ENCODE assay signal across 20 cellular contexts in the genomic region with DNA sequence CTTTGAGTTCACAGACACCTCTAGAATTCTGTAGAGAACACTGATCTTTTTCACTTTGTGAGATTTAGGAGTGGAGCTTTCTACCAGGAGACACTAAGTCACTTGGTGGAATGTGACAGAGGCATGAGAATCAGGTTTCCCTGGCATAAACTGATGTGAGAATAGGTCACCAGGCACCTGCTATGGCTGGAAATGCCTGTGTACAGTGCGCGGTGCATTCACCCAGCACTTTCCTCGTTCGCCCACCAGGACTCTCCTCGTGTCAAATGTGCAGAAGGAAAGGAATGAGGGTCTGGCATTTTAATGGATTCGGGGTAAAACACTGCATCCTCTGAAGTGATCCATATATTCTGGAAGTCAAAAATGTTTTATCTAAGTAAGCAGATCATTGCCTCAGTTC.
"Had no signal": no experiment of that assay in that cellular context is flagged by ENCODE, and none has a peak within 500 bp of the region (broad histone marks: within the 10 kb centered on the region; RNA-seq: fewer than 3 reads in every experiment).

No MANE protein-coding gene starts in this region.

- H3K27me3 ChIP-seq: thyroid gland, vagina had no signal

- H3K4me1 Mint-ChIP-seq: memory B cell, natural killer cell had no signal

- H3K9me3 ChIP-seq: lower lobe of right lung, thyroid gland, upper lobe of right lung, vagina had no signal

- H3K9me3 Mint-ChIP-seq: dendritic cell treated with granulocyte-macrophage colony-stimulating factor and Interleukin-4, amounts not matched to agents 40 ng/mL and 50 ng/mL, for 4 days; effector memory CD8-positive, alpha-beta T cell; immature natural killer cell; mesothelial cell of epicardium; natural killer cell had no signal

- H3K36me3 Mint-ChIP-seq: immature natural killer cell, memory B cell, mesothelial cell of epicardium, natural killer cell had no signal

- H3K4me3 ChIP-seq: esophagus squamous epithelium, left ventricle myocardium inferior, lower lobe of right lung, thyroid gland, upper lobe of right lung, vagina had no signal

- H3K4me1 ChIP-seq: foreskin keratinocyte, left ventricle myocardium inferior, lower lobe of right lung, thyroid gland, upper lobe of right lung, vagina had no signal

- H3K27ac Mint-ChIP-seq: dendritic cell treated with granulocyte-macrophage colony-stimulating factor and Interleukin-4, amounts not matched to agents 40 ng/mL and 50 ng/mL, for 4 days; effector memory CD8-positive, alpha-beta T cell; immature natural killer cell; memory B cell; mesothelial cell of epicardium; natural killer cell had no signal

- DNase-seq: effector memory CD8-positive, alpha-beta T cell; esophagus squamous epithelium; foreskin keratinocyte; immature natural killer cell; left ventricle myocardium inferior; lower lobe of right lung; natural killer cell; posterior cingulate gyrus; right cardiac atrium; small intestine; stimulated activated CD4-positive, alpha-beta T cell treated with anti-CD3 and anti-CD28 coated beads, Interleukin-2, amount 100 ng/mL, for 48 hours; stimulated activated naive CD4-positive, alpha-beta T cell treated with Interleukin-2 at 50 U/mL for 16 hours; thyroid gland; upper lobe of right lung had no signal

- H3K4me3 Mint-ChIP-seq: dendritic cell treated with granulocyte-macrophage colony-stimulating factor and Interleukin-4, amounts not matched to agents 40 ng/mL and 50 ng/mL, for 4 days; effector memory CD8-positive, alpha-beta T cell; immature natural killer cell; memory B cell; mesothelial cell of epicardium; natural killer cell had no signal

- ATAC-seq: effector memory CD8-positive, alpha-beta T cell; foreskin keratinocyte; lower lobe of right lung; natural killer cell; upper lobe of right lung had no signal

- H3K27ac ChIP-seq: esophagus squamous epithelium, foreskin keratinocyte, left ventricle myocardium inferior, lower lobe of right lung, thyroid gland, upper lobe of right lung, vagina had no signal

- H3K36me3 ChIP-seq: esophagus squamous epithelium, left ventricle myocardium inferior, lower lobe of right lung, thyroid gland, upper lobe of right lung, vagina had no signal

- FAIRE-seq: colon, keratinocyte, small intestine had no signal
